ENCODE assay signal across 24 cellular contexts in the genomic region with DNA sequence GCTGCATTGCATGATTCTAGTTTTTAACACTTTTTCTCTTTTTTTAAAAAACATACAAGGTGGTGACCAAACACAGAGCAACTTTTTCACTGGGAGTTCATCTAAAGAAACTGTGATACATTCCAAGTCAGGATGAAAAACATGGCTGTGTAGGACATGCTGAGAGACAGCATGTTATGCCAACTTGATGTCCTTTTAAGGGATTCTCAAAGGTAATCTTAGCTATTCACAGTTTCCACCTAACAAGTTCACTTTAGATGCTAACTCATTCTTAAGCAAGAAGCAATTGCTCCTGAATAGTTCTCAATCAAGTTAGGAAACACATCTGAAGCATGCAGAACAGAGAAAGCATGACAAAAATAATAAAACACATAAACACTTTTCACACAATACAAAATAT. TPM values are rescaled to one million over a fixed set of nuclear protein-coding genes. Genes with fewer than 3 reads are reported as not detected.
DNase-seq lines count a peak whose midpoint lies in the region; ATAC-seq, FAIRE-seq and TF ChIP-seq lines count a peak whose summit lies in the region.
"Had no signal": no experiment of that assay in that cellular context is flagged by ENCODE, and none has a peak within 500 bp of the region (broad histone marks: within the 10 kb centered on the region; RNA-seq: fewer than 3 reads in every experiment).

No MANE protein-coding gene starts in this region.

- no TSS peak for BruUV-seq in HepG2 (replicated peaks; lab: Mats Ljungman, UMichigan)

- CTCF ChIA-PET in HepG2 (lab: Yijun Ruan, JAX; ENCODE audit: low intra/inter-chr PET ratio, low total read pairs): no interaction called here

- H3K27me3 Mint-ChIP-seq in activated T-helper 17 cell treated with anti-CD3 and anti-CD28 coated beads, Interleukin-2, amount 50 U/mL, for 72 hours: no peaks in the 10 kb centered on the region
- H3K27me3 Mint-ChIP-seq: activated CD8-positive, alpha-beta memory T cell treated with anti-CD3 and anti-CD28 coated beads, Interleukin-2, amount 10 ng/mL, durations not matched to agents 7 days and 5 days; natural killer cell treated with Interleukin-12 subunit alpha and Interleukin-12 subunit beta and Interleukin-15 and Interleukin-18, amount 100 ng/mL, for 72 hours had no signal

- H4K20me1 ChIP-seq in HepG2 (ENCODE audit: insufficient read depth, low read length): peaks cover 14% of the 10 kb centered on the region; the same call in 1 of the 2 replicates

- no peak overlapping the region for H2AFZ ChIP-seq in HepG2 (ENCODE audit: low read length)

- no peak for TF ChIP-seq CTCF in HepG2 (CRISPR knock-in tag; IDR thresholded peaks at IDR 0.05)
- TF ChIP-seq CTCF in right lobe of liver (IDR thresholded peaks at IDR 0.05): no peak
- TF ChIP-seq CTCF in WERI-Rb-1 (IDR thresholded peaks at IDR 0.05; ENCODE audit: low read depth, low read length): no peak
- no peak for TF ChIP-seq CTCF in psoas muscle (IDR thresholded peaks at IDR 0.05)
- TF ChIP-seq CTCF in Peyer's patch (IDR thresholded peaks at IDR 0.05): no peak

- no peak for DNase-seq in HepG2 (ENCODE audit: low spot score)
- no peak for DNase-seq in right lobe of liver
- no peak for DNase-seq in WERI-Rb-1
- DNase-seq in psoas muscle: no peak
- no peak for DNase-seq in Peyer's patch
- DNase-seq: activated CD8-positive, alpha-beta memory T cell treated with anti-CD3 and anti-CD28 coated beads, Interleukin-2, amount 10 ng/mL, durations not matched to agents 7 days and 5 days; activated effector memory CD4-positive, alpha-beta T cell treated with anti-CD3 and anti-CD28 coated beads, Interleukin-2, amount 50 U/mL, for 16 hours; CD8-positive, alpha-beta T cell; colonic mucosa; DMS79; immature natural killer cell; MM.1S; NCI-H2029; OCI-M1; SJCRH30; stimulated activated CD4-positive, alpha-beta T cell treated with anti-CD3 and anti-CD28 coated beads, Interleukin-15, amount 100 ng/mL, for 24 hours; T-helper 9 cell; upper lobe of right lung had no signal

- peak overlapping the region; percentile 28 for H3K4me2 ChIP-seq in HepG2 (ENCODE audit: low read depth, low read length)

- H3K79me2 ChIP-seq in HepG2 (ENCODE audit: insufficient read depth, low read length): peaks cover 77% of the 10 kb centered on the region

- H3K27me3 ChIP-seq in HepG2 (ENCODE audit: control insufficient read depth in 1 of 2, insufficient read depth in 2 of 2, low read length in 2 of 2) (peaks cover 0 to 2% of the 10 kb centered on the region in 2 experiments; a peak in 1 of 5 replicates), right lobe of liver (no peaks in the 10 kb centered on the region), iPS-20b (ENCODE audit: insufficient read depth, low read length) (no peaks in the 10 kb centered on the region), WERI-Rb-1 (ENCODE audit: insufficient read depth, low read depth, severe bottlenecking) (no peaks in the 10 kb centered on the region), psoas muscle (ENCODE audit: insufficient read depth in 3 of 3, low read length in 2 of 3) (no peaks in the 10 kb centered on the region), Peyer's patch (no peaks in the 10 kb centered on the region)
- H3K27me3 ChIP-seq: colonic mucosa, SJCRH30, upper lobe of right lung had no signal

- no peak for TF ChIP-seq RAD21 in HepG2 (CRISPR knock-in tag; IDR thresholded peaks at IDR 0.05)

- intact Hi-C loops in HepG2 (cut with micrococcal nuclease; ENCODE audit: unreplicated experiment): no loop called here
- intact Hi-C loops in right lobe of liver (cut with DNase I): no loop called here
- intact Hi-C loops in psoas muscle (cut with DNase I): no loop called here

- POLR2A ChIA-PET in HepG2 (lab: Yijun Ruan, JAX): no interaction called here

- H3K27ac Mint-ChIP-seq in activated T-helper 17 cell treated with anti-CD3 and anti-CD28 coated beads, Interleukin-2, amount 50 U/mL, for 72 hours: no peak overlapping the region
- H3K27ac Mint-ChIP-seq: activated CD8-positive, alpha-beta memory T cell treated with anti-CD3 and anti-CD28 coated beads, Interleukin-2, amount 10 ng/mL, durations not matched to agents 7 days and 5 days; CD8-positive, alpha-beta T cell; natural killer cell treated with Interleukin-12 subunit alpha and Interleukin-12 subunit beta and Interleukin-15 and Interleukin-18, amount 100 ng/mL, for 72 hours; stimulated activated naive CD8-positive, alpha-beta T cell treated with anti-CD3 and anti-CD28 coated beads, Interleukin-15, Interleukin-2, amounts not matched to agents 100 ng/mL and 50 ng/mL, for 24 hours had no signal

- H3K36me3 ChIP-seq in HepG2 (replicated peaks in 1 of 2; ENCODE audit: control insufficient read depth in 1 of 2, insufficient read depth in 2 of 2, low read length in 2 of 2): peaks cover 0 to 4% of the 10 kb centered on the region in 2 experiments; a peak in 1 of 5 replicates
- H3K36me3 ChIP-seq in right lobe of liver: no peaks in the 10 kb centered on the region
- H3K36me3 ChIP-seq in iPS-20b (ENCODE audit: insufficient read depth, low read depth, low read length): no peaks in the 10 kb centered on the region; the same call in 1 of the 2 replicates
- peaks cover 30% of the 10 kb centered on the region for H3K36me3 ChIP-seq in WERI-Rb-1
- H3K36me3 ChIP-seq in psoas muscle (ENCODE audit: insufficient read depth in 1 of 2, low read depth in 1 of 2): no peaks in the 10 kb centered on the region
- no peaks in the 10 kb centered on the region for H3K36me3 ChIP-seq in Peyer's patch
- H3K36me3 ChIP-seq: colonic mucosa, upper lobe of right lung had no signal

- no peak overlapping the region; a peak in 1 of 6 replicates for H3K4me3 ChIP-seq in HepG2 (replicated peaks in 1 of 3; ENCODE audit: insufficient read depth in 1 of 3, low read depth in 2 of 3, low read length in 3 of 3)
- no peak overlapping the region for H3K4me3 ChIP-seq in right lobe of liver
- peak overlapping the region; percentile 48 for H3K4me3 ChIP-seq in iPS-20b (ENCODE audit: low read length)
- no peak overlapping the region for H3K4me3 ChIP-seq in WERI-Rb-1 (ENCODE audit: low read depth, low read length)
- no peak overlapping the region for H3K4me3 ChIP-seq in psoas muscle
- no peak overlapping the region for H3K4me3 ChIP-seq in Peyer's patch
- H3K4me3 ChIP-seq: colonic mucosa, lung, SJCRH30, upper lobe of right lung had no signal

- H3K9me3 ChIP-seq in HepG2 (ENCODE audit: low read length) (no peaks in the 10 kb centered on the region), right lobe of liver (no peaks in the 10 kb centered on the region), iPS-20b (ENCODE audit: insufficient read depth, low read depth, low read length) (no peaks in the 10 kb centered on the region), WERI-Rb-1 (ENCODE audit: severe bottlenecking) (no peaks in the 10 kb centered on the region), psoas muscle (peaks cover 8% of the 10 kb centered on the region), Peyer's patch (no peaks in the 10 kb centered on the region)
- H3K9me3 ChIP-seq: colonic mucosa, SJCRH30, upper lobe of right lung had no signal

- no peak for TF ChIP-seq POLR2A in HepG2 (IDR thresholded peaks at IDR 0.05; ENCODE audit: insufficient read depth in 1 of 2, low read depth in 2 of 2, low read length in 2 of 2)
- no peak for TF ChIP-seq POLR2A in right lobe of liver (IDR thresholded peaks at IDR 0.05)
- TF ChIP-seq POLR2A in Peyer's patch (IDR thresholded peaks at IDR 0.05): no peak

- H3K27ac ChIP-seq in HepG2 (ENCODE audit: extremely low read length, insufficient read depth, low read length) (no peak overlapping the region), right lobe of liver (no peak overlapping the region), iPS-20b (ENCODE audit: low read length) (peak overlapping the region; percentile 44), WERI-Rb-1 (no peak overlapping the region), psoas muscle (no peak overlapping the region), Peyer's patch (no peak overlapping the region)
- H3K27ac ChIP-seq: colonic mucosa, SJCRH30, upper lobe of right lung had no signal

- H3K4me3 Mint-ChIP-seq in activated T-helper 17 cell treated with anti-CD3 and anti-CD28 coated beads, Interleukin-2, amount 50 U/mL, for 72 hours: peak overlapping the region; percentile 97
- H3K4me3 Mint-ChIP-seq: activated CD8-positive, alpha-beta memory T cell treated with anti-CD3 and anti-CD28 coated beads, Interleukin-2, amount 10 ng/mL, durations not matched to agents 7 days and 5 days; CD8-positive, alpha-beta T cell; natural killer cell treated with Interleukin-12 subunit alpha and Interleukin-12 subunit beta and Interleukin-15 and Interleukin-18, amount 100 ng/mL, for 72 hours had no signal

- ATAC-seq in HepG2: no peak
- ATAC-seq in right lobe of liver: no peak
- no peak for ATAC-seq in activated T-helper 17 cell treated with anti-CD3 and anti-CD28 coated beads, Interleukin-2, amount 50 U/mL, for 72 hours (replicated peaks)
- no peak for ATAC-seq in psoas muscle
- ATAC-seq in GM18909 (IDR thresholded peaks at IDR 0.05; ENCODE audit: poor library complexity, unreplicated experiment): no peak
- ATAC-seq: activated CD8-positive, alpha-beta memory T cell treated with anti-CD3 and anti-CD28 coated beads, Interleukin-2, amount 10 ng/mL, durations not matched to agents 7 days and 5 days; CD8-positive, alpha-beta T cell; natural killer cell treated with Interleukin-12 subunit alpha and Interleukin-12 subunit beta and Interleukin-15 and Interleukin-18, amount 100 ng/mL, for 72 hours; upper lobe of right lung had no signal

- H3K9me3 Mint-ChIP-seq in activated T-helper 17 cell treated with anti-CD3 and anti-CD28 coated beads, Interleukin-2, amount 50 U/mL, for 72 hours: peaks cover 3% of the 10 kb centered on the region
- H3K9me3 Mint-ChIP-seq: CD8-positive, alpha-beta T cell; immature natural killer cell; natural killer cell treated with Interleukin-12 subunit alpha and Interleukin-12 subunit beta and Interleukin-15 and Interleukin-18, amount 100 ng/mL, for 72 hours; stimulated activated naive CD8-positive, alpha-beta T cell treated with anti-CD3 and anti-CD28 coated beads, Interleukin-15, Interleukin-2, amounts not matched to agents 100 ng/mL and 50 ng/mL, for 24 hours had no signal

- H3K4me1 Mint-ChIP-seq in activated T-helper 17 cell treated with anti-CD3 and anti-CD28 coated beads, Interleukin-2, amount 50 U/mL, for 72 hours: peaks cover 58% of the 10 kb centered on the region

- H3K4me1 ChIP-seq in HepG2 (ENCODE audit: insufficient read depth, low read length) (peaks cover 68% of the 10 kb centered on the region), right lobe of liver (peaks cover 0 to 29% (median 0%) of the 10 kb centered on the region in 4 donors), iPS-20b (ENCODE audit: insufficient read depth, low read length) (peaks cover 52% of the 10 kb centered on the region), psoas muscle (peaks cover 11% of the 10 kb centered on the region), Peyer's patch (peaks cover 0 to 12% (median 6%) of the 10 kb centered on the region in 4 donors)

- H3K36me3 Mint-ChIP-seq in activated T-helper 17 cell treated with anti-CD3 and anti-CD28 coated beads, Interleukin-2, amount 50 U/mL, for 72 hours (ENCODE audit: low read depth): peaks cover 68% of the 10 kb centered on the region
- H3K36me3 Mint-ChIP-seq: immature natural killer cell had no signal

- H3K9ac ChIP-seq in HepG2 (ENCODE audit: insufficient read depth, low read depth, low read length) (no peak overlapping the region), iPS-20b (ENCODE audit: low read depth, low read length) (peak overlapping the region; percentile 55; the same call in 1 of the 2 replicates)

- TF ChIP-seq EP300 in HepG2 (IDR thresholded peaks at IDR 0.05; ENCODE audit: low read depth in 2 of 2, low read length in 2 of 2) (no peak), HepG2 (CRISPR knock-in tag; IDR thresholded peaks at IDR 0.05; ENCODE audit: borderline replicate concordance) (no peak)

- FAIRE-seq in HepG2 (lab: Jason Lieb, UNC): no peak

- in situ Hi-C loops in HepG2 (cut with HindIII; ENCODE audit: extremely low pct_ligation_motif_present, low pct_unique_long_range_greater_than_20kb): no loop called here

RNA-seq across cellular contexts. Expression of a gene that starts 3.3 kb away (rescaled TPM):
- total RNA-seq in HepG2 (2016; rRNA removed; fragmentation: Illumina TruSeq; extraction: Trizol) (55.7 and 84.7 TPM in 2 replicates), right lobe of liver (10 to 100 TPM; 17.0 to 28.2 (median 24.9) TPM), psoas muscle (10 to 100 TPM; 11.2 to 17.9 (median 15.2) TPM), Peyer's patch (10 to 100 TPM; 21.1 to 69.3 (median 40.6) TPM)
- total RNA-seq in HepG2 (2016; cell fraction: cytosol; rRNA removed; fragmentation: Illumina TruSeq; extraction: Trizol; ENCODE audit: low read depth): 22.3 and 25.0 TPM in 2 replicates
- total RNA-seq in HepG2 (2016; cell fraction: insoluble cytoplasmic fraction; rRNA removed; fragmentation: Illumina TruSeq; extraction: Trizol): 54.6 and 79.1 TPM in 2 replicates
- total RNA-seq in HepG2 (2016; cell fraction: membrane; rRNA removed; fragmentation: Illumina TruSeq; extraction: Trizol): 20.1 and 23.8 TPM in 2 replicates
- total RNA-seq in HepG2 (2016; cell fraction: nucleus; rRNA removed; fragmentation: Illumina TruSeq; extraction: Trizol): 106 and 107 TPM in 2 replicates
- polyA plus RNA-seq in HepG2 (2011; rRNA removed) (16.4 and 23.1 TPM in 2 replicates), psoas muscle (1 to 10 TPM; 5.1 to 9.6 (median 6.5) TPM)
- polyA plus RNA-seq in HepG2 (2011; cell fraction: cytosol; rRNA removed): 9.1 and 13.4 TPM in 2 replicates
- 9.7 and 11.5 TPM in 2 replicates for polyA plus RNA-seq in HepG2 (2011; cell fraction: nucleus; rRNA removed)
- 14.9 and 16.5 TPM in 2 replicates for polyA plus RNA-seq in HepG2 (2012)
- 3.5 and 3.9 TPM in 2 replicates for polyA plus RNA-seq in HepG2 (2016; cell fraction: cytosol; fragmentation: Illumina TruSeq; extraction: Trizol; ENCODE audit: low read depth)
- 60.9 and 64.9 TPM in 2 replicates for polyA plus RNA-seq in HepG2 (2016; cell fraction: insoluble cytoplasmic fraction; fragmentation: Illumina TruSeq; extraction: Trizol; ENCODE audit: low read depth)
- polyA plus RNA-seq in HepG2 (2016; cell fraction: membrane; fragmentation: Illumina TruSeq; extraction: Trizol; ENCODE audit: low read depth): 7.1 and 7.4 TPM in 2 replicates
- polyA plus RNA-seq in HepG2 (2016; cell fraction: nucleus; fragmentation: Illumina TruSeq; extraction: Trizol; ENCODE audit: insufficient read depth, low read depth): 41.0 and 45.0 TPM in 2 replicates
- 25.6 and 52.0 TPM in 2 replicates for polyA minus RNA-seq in HepG2 (2011; rRNA and poly(A)+ RNA removed; ENCODE audit: low replicate concordance)
- 26.9 and 33.2 TPM in 2 replicates for polyA minus RNA-seq in HepG2 (2011; cell fraction: cytosol; rRNA and poly(A)+ RNA removed)
- polyA minus RNA-seq in HepG2 (2011; cell fraction: nucleus; rRNA and poly(A)+ RNA removed): 143 and 165 TPM in 2 replicates
- total RNA-seq in activated T-helper 17 cell treated with anti-CD3 and anti-CD28 coated beads, Interleukin-2, amount 50 U/mL, for 72 hours: 10 to 100 TPM; 58.0 to 87.2 TPM
